Comparison of ENCODE assay signal across 8 cellular contexts in the genomic region with DNA sequence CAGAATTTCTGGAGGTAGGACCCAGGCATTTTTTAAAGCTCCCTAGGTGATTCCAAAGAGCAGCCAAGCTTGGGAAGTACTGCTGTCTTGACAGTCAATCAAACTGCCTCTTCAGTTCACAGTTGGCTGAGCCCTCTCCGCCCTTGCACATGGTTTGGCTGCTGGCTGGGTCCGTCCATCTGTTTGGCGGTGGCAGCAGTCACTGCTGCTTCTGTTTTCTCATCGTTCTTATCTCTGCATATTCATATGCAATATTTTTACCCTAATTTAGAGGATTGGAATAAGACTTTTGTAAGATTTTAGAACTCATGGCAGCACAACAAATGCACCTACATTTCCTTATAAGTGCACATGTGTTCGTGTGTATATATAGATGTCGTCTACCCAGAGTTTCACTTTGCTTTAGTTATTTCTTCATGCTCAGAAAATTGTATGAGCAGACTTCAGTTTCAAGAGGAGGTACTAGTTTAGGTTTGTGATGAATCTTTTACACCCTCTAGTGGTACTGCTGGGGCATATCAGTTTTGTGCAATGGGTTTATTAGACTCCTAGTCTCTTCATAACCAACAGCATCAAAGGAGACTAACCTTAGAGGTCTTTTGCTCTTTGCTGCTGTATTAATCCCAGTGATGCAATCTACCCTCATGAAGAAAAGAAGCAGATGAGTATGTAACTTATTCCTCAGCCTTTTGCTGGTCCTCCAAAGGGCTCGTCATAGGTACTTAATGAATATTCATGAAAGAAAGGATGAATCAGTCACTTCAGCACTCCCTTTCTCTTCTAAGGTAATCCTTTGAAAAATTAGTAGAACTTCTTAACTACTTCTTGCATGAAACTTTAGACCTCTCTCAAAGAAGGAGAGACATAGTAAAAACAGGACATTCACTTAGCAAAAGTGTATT. TPM values are rescaled to one million over a fixed set of nuclear protein-coding genes. Genes with fewer than 3 reads are reported as not detected.
DNase-seq lines count a peak whose midpoint lies in the region; ATAC-seq and TF ChIP-seq lines count a peak whose summit lies in the region.

No MANE protein-coding gene starts in this region.

- TF ChIP-seq CTCF in GM10248 (IDR thresholded peaks at IDR 0.05; ENCODE audit: control extremely low read depth, extremely low read depth, low read depth, missing control alignments) (peak; percentile 83), Panc1 (IDR thresholded peaks at IDR 0.05) (peak; percentile 86), liver (IDR thresholded peaks at IDR 0.05; ENCODE audit: low read depth, low read length, missing input control) (peak; percentile 77), tibial artery (IDR thresholded peaks at IDR 0.05) (peak; percentile 83 to 88)

- H3K27me3 ChIP-seq in Panc1 (ENCODE audit: control insufficient read depth, insufficient read depth, low read length) (no peaks in the 10 kb centered on the region), liver (ENCODE audit: control insufficient read depth in 4 of 4, insufficient read depth in 4 of 4, low read length in 3 of 4) (no peaks in the 10 kb centered on the region), tibial artery (no peaks in the 10 kb centered on the region)

- no peaks in the 10 kb centered on the region for H3K36me3 ChIP-seq in Panc1 (ENCODE audit: control insufficient read depth, insufficient read depth, low read length)
- no peaks in the 10 kb centered on the region for H3K36me3 ChIP-seq in liver (ENCODE audit: control insufficient read depth in 4 of 4, insufficient read depth in 3 of 4, low read depth in 1 of 4, low read length in 3 of 4)
- H3K36me3 ChIP-seq in tibial artery, result no peaks in the 10 kb centered on the region

- in situ Hi-C loops in ACHN (cut with HindIII; ENCODE audit: low pct_ligation_motif_present, low pct_unique_long_range_greater_than_20kb, low sequenced_read_pairs), result no loop called here
- in situ Hi-C loops in Panc1 (cut with HindIII; ENCODE audit: low pct_unique_long_range_greater_than_20kb, low sequenced_read_pairs), result no loop called here

- H3K9ac ChIP-seq in liver (ENCODE audit: low read depth in 1 of 2, low read length in 2 of 2), result no peak overlapping the region

- intact Hi-C loops in Panc1 (cut with micrococcal nuclease; ENCODE audit: unreplicated experiment) (loop anchor here (1.0 to 10.0 kb wide), 3 partner anchors 144 to 769 kb away; no protein-coding TSS in a partner anchor), tibial artery (cut with DNase I; ENCODE audit: low total_unique reads) (loop anchor here (10.0 kb wide), 1 partner anchor 766 kb away; no protein-coding TSS in a partner anchor)

- H3K4me3 ChIP-seq in Panc1 (ENCODE audit: low read depth in 2 of 2, low read length in 2 of 2) (no peak overlapping the region; a peak in 1 of 4 replicates), liver (ENCODE audit: low read depth in 1 of 3, low read length in 3 of 3) (peak overlapping the region in 1 of 3 donors; percentile 15), tibial artery (peak overlapping the region; percentile 29 to 30)

- POLR2A ChIA-PET in GM10248 (lab: Yijun Ruan, JAX), result no interaction called here
- POLR2A ChIA-PET in Panc1 (lab: Charles Lee), result no interaction called here

- H3K27ac ChIP-seq in Panc1 (ENCODE audit: low read length) (no peak overlapping the region), liver (ENCODE audit: low read depth in 1 of 2, low read length in 2 of 2) (no peak overlapping the region), tibial artery (no peak overlapping the region)

- 20% methylated on average over 7 of the region's 7 CpGs for WGBS in liver

- CTCF ChIA-PET in GM10248 (lab: Yijun Ruan, JAX) (interaction anchor here (0.7 to 2.7 kb wide), 17 partner anchors 9 to 770 kb away, joined by 3 to 30 read pairs (median 3); no protein-coding TSS in a partner anchor), Panc1 (lab: Charles Lee) (interaction anchor here (1.6 kb wide), 1 partner anchor 565 kb away, joined by 4 read pairs; no protein-coding TSS in a partner anchor)

- no TSS peak for BruUV-seq in Panc1 (replicated peaks; lab: Mats Ljungman, UMichigan)

- H3K4me1 ChIP-seq in Panc1 (ENCODE audit: control insufficient read depth, insufficient read depth, low read length) (peaks cover 4% of the 10 kb centered on the region; the same call in 1 of the 2 replicates), liver (ENCODE audit: control insufficient read depth in 4 of 4, insufficient read depth in 4 of 4, low read length in 3 of 4) (peaks cover 0 to 6% (median 1%) of the 10 kb centered on the region in 4 donors), tibial artery (no peaks in the 10 kb centered on the region)

- H3K9me3 ChIP-seq in Panc1 (ENCODE audit: control insufficient read depth, insufficient read depth, low read depth, low read length), result no peaks in the 10 kb centered on the region
- H3K9me3 ChIP-seq in liver (ENCODE audit: control insufficient read depth in 4 of 4, low read length in 3 of 4), result no peaks in the 10 kb centered on the region
- H3K9me3 ChIP-seq in tibial artery, result no peaks in the 10 kb centered on the region

- ATAC-seq in Panc1, result peak; percentile 94

- DNase-seq in ACHN (peak; percentile 72), GM10248 (ENCODE audit: extremely low spot score) (peak; percentile 56), HCEC 1CT (peak; percentile 85), Kasumi-1 (lab: John Stamatoyannopoulos, UW) (peak; percentile 85 to 92), Panc1 (ENCODE audit: low read depth, low spot score) (peak; percentile 63), cerebellum (ENCODE audit: low spot score) (peak; percentile 67), tibial artery (no peak)

- peak; percentile 84 to 89 for TF ChIP-seq RAD21 in liver (IDR thresholded peaks at IDR 0.05)

TF ChIP-seq in liver, 16 proteins besides CTCF, POLR2A, EP300 and RAD21:
- TF ChIP-seq FOXA1 (IDR thresholded peaks at IDR 0.05) (no peak), FOXA2 (IDR thresholded peaks at IDR 0.05) (no peak), SP1 (IDR thresholded peaks at IDR 0.05) (no peak), NR2F2 (IDR thresholded peaks at IDR 0.05) (no peak), ZBTB33 (IDR thresholded peaks at IDR 0.05) (no peak), JUND (IDR thresholded peaks at IDR 0.05) (no peak)
- TF ChIP-seq, protein P1, sequence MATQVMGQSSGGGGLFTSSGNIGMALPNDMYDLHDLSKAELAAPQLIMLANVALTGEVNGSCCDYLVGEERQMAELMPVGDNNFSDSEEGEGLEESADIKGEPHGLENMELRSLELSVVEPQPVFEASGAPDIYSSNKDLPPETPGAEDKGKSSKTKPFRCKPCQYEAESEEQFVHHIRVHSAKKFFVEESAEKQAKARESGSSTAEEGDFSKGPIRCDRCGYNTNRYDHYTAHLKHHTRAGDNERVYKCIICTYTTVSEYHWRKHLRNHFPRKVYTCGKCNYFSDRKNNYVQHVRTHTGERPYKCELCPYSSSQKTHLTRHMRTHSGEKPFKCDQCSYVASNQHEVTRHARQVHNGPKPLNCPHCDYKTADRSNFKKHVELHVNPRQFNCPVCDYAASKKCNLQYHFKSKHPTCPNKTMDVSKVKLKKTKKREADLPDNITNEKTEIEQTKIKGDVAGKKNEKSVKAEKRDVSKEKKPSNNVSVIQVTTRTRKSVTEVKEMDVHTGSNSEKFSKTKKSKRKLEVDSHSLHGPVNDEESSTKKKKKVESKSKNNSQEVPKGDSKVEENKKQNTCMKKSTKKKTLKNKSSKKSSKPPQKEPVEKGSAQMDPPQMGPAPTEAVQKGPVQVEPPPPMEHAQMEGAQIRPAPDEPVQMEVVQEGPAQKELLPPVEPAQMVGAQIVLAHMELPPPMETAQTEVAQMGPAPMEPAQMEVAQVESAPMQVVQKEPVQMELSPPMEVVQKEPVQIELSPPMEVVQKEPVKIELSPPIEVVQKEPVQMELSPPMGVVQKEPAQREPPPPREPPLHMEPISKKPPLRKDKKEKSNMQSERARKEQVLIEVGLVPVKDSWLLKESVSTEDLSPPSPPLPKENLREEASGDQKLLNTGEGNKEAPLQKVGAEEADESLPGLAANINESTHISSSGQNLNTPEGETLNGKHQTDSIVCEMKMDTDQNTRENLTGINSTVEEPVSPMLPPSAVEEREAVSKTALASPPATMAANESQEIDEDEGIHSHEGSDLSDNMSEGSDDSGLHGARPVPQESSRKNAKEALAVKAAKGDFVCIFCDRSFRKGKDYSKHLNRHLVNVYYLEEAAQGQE (IDR thresholded peaks at IDR 0.05), result no peak

RNA-seq across cellular contexts. Expression of gene KHDC1L, which starts 44.3 kb away (rescaled TPM):
- total RNA-seq in Panc1 (2021; ENCODE audit: unreplicated experiment) (not detected), cerebellum (not detected), liver (not detected)
- polyA plus RNA-seq in Panc1 (2012; ENCODE audit: insufficient read length), result not detected
- polyA plus RNA-seq in liver, result not detected

Comparison
In these comparisons a context has a peak if more than half of its experiments do, and no peak if none do; other contexts are left out.
1. DNase-seq: peak in ACHN (single experiment), GM10248 (single experiment), HCEC 1CT (single experiment), Kasumi-1 (2 of 2), Panc1 (single experiment) and cerebellum (single experiment); none in tibial artery (0 of 2).
2. H3K4me3 ChIP-seq: peak in tibial artery (2 of 2); none in Panc1 (0 of 2).
3. Peak in every context shown above with its lines, with median percentiles within 50 percentile points of each other: CTCF ChIP-seq.